ENCODE assay signal across 8 cellular contexts in genomic region chr7:94183289-94183749, GRCh38.
DNase-seq lines count a peak whose midpoint lies in the region; ATAC-seq and TF ChIP-seq lines count a peak whose summit lies in the region.

No MANE protein-coding gene starts in this region.

- H3K9me2 ChIP-seq in HCT116 (ENCODE audit: insufficient read depth): no peaks in the 10 kb centered on the region

- H3K4me2 ChIP-seq in HCT116 (ENCODE audit: low read length): peak overlapping the region; percentile 71

- POLR2A ChIA-PET in HCT116 (lab: Charles Lee): no interaction called here

- peak overlapping the region; percentile 32; the same call in 1 of the 2 replicates for H3K9ac ChIP-seq in HCT116 (ENCODE audit: low read length)

- 36 to 52% (median 43%) methylated on average over 2 of the region's 2 CpGs for WGBS in spleen, 5 donors

- H3K27me3 ChIP-seq in HCT116 (ENCODE audit: insufficient read depth, low read length) (no peaks in the 10 kb centered on the region), right atrium auricular region (no peaks in the 10 kb centered on the region), spleen (replicated peaks in 1 of 7) (no peaks in the 10 kb centered on the region)

- TF ChIP-seq CTCF in HCT116 (IDR thresholded peaks at IDR 0.05 in 2 of 3, conservative IDR thresholded peaks at IDR 0.05 in 1 of 3; ENCODE audit: borderline replicate concordance in 1 of 3, insufficient read depth in 1 of 3, low read depth in 2 of 3, low read length in 2 of 3) (no peak), WI38 (IDR thresholded peaks at IDR 0.05; ENCODE audit: low read depth, low read length) (no peak), right atrium auricular region (IDR thresholded peaks at IDR 0.05) (no peak), spleen (IDR thresholded peaks at IDR 0.05 in 8 of 11, conservative IDR thresholded peaks at IDR 0.05 in 3 of 11) (no peak)

- DNase-seq in HCT116 (ENCODE audit: low read depth, low spot score) (peak; percentile 82), right atrium auricular region (ENCODE audit: low spot score) (no peak), spleen (no peak)
- DNase-seq in activated CD8-positive, alpha-beta memory T cell treated with anti-CD3 and anti-CD28 coated beads, Interleukin-2, amount 50 U/mL, for 4 hours: no peak

- ATAC-seq in HCT116: peak; percentile 91
- no peak for ATAC-seq in HG02852 (IDR thresholded peaks at IDR 0.05; ENCODE audit: unreplicated experiment)
- no peak for ATAC-seq in GM21360 (IDR thresholded peaks at IDR 0.05; ENCODE audit: unreplicated experiment)
- ATAC-seq in GM19395 (IDR thresholded peaks at IDR 0.05; ENCODE audit: unreplicated experiment): no peak

- no TSS peak for BruUV-seq in HCT116 (replicated peaks; lab: Mats Ljungman, UMichigan)

- H3K27ac ChIP-seq in HCT116 (ENCODE audit: low read depth, low read length) (peak overlapping the region; percentile 40; the same call in 1 of the 2 replicates), right atrium auricular region (peak overlapping the region; percentile 71 to 79), spleen (peak overlapping the region; percentile 30 to 81 (median 76))

- TF ChIP-seq POLR2A in HCT116 (IDR thresholded peaks at IDR 0.05; ENCODE audit: borderline replicate concordance, extremely low read depth, insufficient read depth, insufficient read length): no peak
- no peak for TF ChIP-seq POLR2A in spleen (IDR thresholded peaks at IDR 0.05)

- H2AFZ ChIP-seq in HCT116 (ENCODE audit: low read depth, low read length, poor library complexity, severe bottlenecking): no peak overlapping the region

- no peaks in the 10 kb centered on the region for H3K9me3 ChIP-seq in HCT116 (ENCODE audit: control insufficient read depth in 1 of 2, insufficient read depth in 1 of 2, low read depth in 1 of 2, low read length in 2 of 2)
- no peaks in the 10 kb centered on the region for H3K9me3 ChIP-seq in right atrium auricular region
- no peaks in the 10 kb centered on the region for H3K9me3 ChIP-seq in spleen

- H4K20me1 ChIP-seq in HCT116 (ENCODE audit: insufficient read depth): no peaks in the 10 kb centered on the region

- H3K79me2 ChIP-seq in HCT116 (ENCODE audit: insufficient read depth, low read length): no peaks in the 10 kb centered on the region

- H3K4me3 ChIP-seq in HCT116 (replicated peaks in 1 of 2; ENCODE audit: low read depth in 1 of 2, low read length in 2 of 2) (peak overlapping the region in 1 of 2 experiments; percentile 27; a peak in 2 of 4 replicates), WI38 (ENCODE audit: low read depth, low read length) (peak overlapping the region; percentile 20), right atrium auricular region (no peak overlapping the region), spleen (no peak overlapping the region)

- no peak for TF ChIP-seq RAD21 in HCT116 (IDR thresholded peaks at IDR 0.05; ENCODE audit: low read depth)

- CTCF ChIA-PET in HCT116 (lab: Charles Lee): no interaction called here

- H3K36me3 ChIP-seq in HCT116 (ENCODE audit: control insufficient read depth in 1 of 2, insufficient read depth in 2 of 2, low read length in 2 of 2): no peaks in the 10 kb centered on the region
- H3K36me3 ChIP-seq in right atrium auricular region: no peaks in the 10 kb centered on the region
- H3K36me3 ChIP-seq in spleen: no peaks in the 10 kb centered on the region

- H3K4me1 ChIP-seq in HCT116 (ENCODE audit: control insufficient read depth in 1 of 2, insufficient read depth in 2 of 2, low read length in 2 of 2): peaks cover 14 to 27% of the 10 kb centered on the region in 2 experiments; a peak in 3 of 4 replicates
- peaks cover 0 to 6% of the 10 kb centered on the region in 2 donors for H3K4me1 ChIP-seq in right atrium auricular region
- peaks cover 0 to 10% (median 2%) of the 10 kb centered on the region in 6 donors for H3K4me1 ChIP-seq in spleen

- RAD21 ChIA-PET in HCT116 (lab: Charles Lee; ENCODE audit: low non-redundant PET in 1 of 2, low total read pairs in 2 of 2, uncharacterized antibody in 2 of 2, unreplicated experiment in 2 of 2): no interaction called here

- intact Hi-C loops in HCT116 (cut with micrococcal nuclease) (no loop called here), spleen (cut with DNase I; ENCODE audit: low total_unique reads) (no loop called here)

TF ChIP-seq in HCT116, 20 proteins besides CTCF, POLR2A, EP300 and RAD21:
- TF ChIP-seq SP1 (IDR thresholded peaks at IDR 0.05; ENCODE audit: low read depth) (peak; percentile 65), JUND (IDR thresholded peaks at IDR 0.05) (peak; percentile 70), CBX3 (IDR thresholded peaks at IDR 0.05; ENCODE audit: low read depth) (0 out of 2 replicates have a peak, but pooled peaks have one; percentile 26), TCF7L2 (IDR thresholded peaks at IDR 0.05; ENCODE audit: borderline replicate concordance, extremely low read depth, insufficient read depth, insufficient read length) (no peak), SIN3A (IDR thresholded peaks at IDR 0.05; ENCODE audit: low read depth) (no peak), SRF (IDR thresholded peaks at IDR 0.05; ENCODE audit: low read depth) (no peak), EZH2phosphoT487 (IDR thresholded peaks at IDR 0.05; ENCODE audit: borderline replicate concordance) (no peak), CEBPB (IDR thresholded peaks at IDR 0.05; ENCODE audit: low read depth) (peak; percentile 84), ZNF274 (IDR thresholded peaks at IDR 0.05; ENCODE audit: low read depth, low read length) (no peak), MAX (IDR thresholded peaks at IDR 0.05) (no peak; the same call in 1 of the 2 replicates), EGR1 (IDR thresholded peaks at IDR 0.05; ENCODE audit: low read depth) (no peak), FOSL1 (IDR thresholded peaks at IDR 0.05; ENCODE audit: low read depth) (peak; percentile 75), ELF1 (IDR thresholded peaks at IDR 0.05; ENCODE audit: borderline replicate concordance, low read depth) (no peak), POLR2AphosphoS5 (IDR thresholded peaks at IDR 0.05; ENCODE audit: low read depth, low read length) (no peak), REST (IDR thresholded peaks at IDR 0.05; ENCODE audit: low read depth) (no peak), ZFX (IDR thresholded peaks at IDR 0.05) (no peak), YY1 (IDR thresholded peaks at IDR 0.05; ENCODE audit: extremely low read depth, insufficient replicate concordance, low read depth, low read length) (no peak), ZBTB33 (IDR thresholded peaks at IDR 0.05; ENCODE audit: extremely low read depth, insufficient replicate concordance, low read length) (no peak), ATF3 (IDR thresholded peaks at IDR 0.05) (0 out of 2 replicates have a peak, but pooled peaks have one; percentile 39), EZH2 (IDR thresholded peaks at IDR 0.05) (no peak)
